Comparison of ENCODE assay signal across 8 cellular contexts in genomic region chr6:7615611-7616383, GRCh38. TPM values are rescaled to one million over a fixed set of nuclear protein-coding genes. Genes with fewer than 3 reads are reported as not detected.
A peak's percentile ranks its signal among the peaks of the same experiment; 100 is the strongest.
DNase-seq lines count a peak whose midpoint lies in the region; ATAC-seq and TF ChIP-seq lines count a peak whose summit lies in the region.

No MANE protein-coding gene starts in this region.

- H3K4me1 Mint-ChIP-seq in mesothelial cell of epicardium, result peaks cover 12% of the 10 kb centered on the region

- H3K4me3 ChIP-seq in LNCaP clone FGC (ENCODE audit: low read depth, low read length) (no peak overlapping the region), endocrine pancreas (ENCODE audit: control insufficient read depth, insufficient read depth, low read length) (peak overlapping the region; percentile 85)

- H3K9me3 ChIP-seq in endocrine pancreas (ENCODE audit: control insufficient read depth, low read length), result no peaks in the 10 kb centered on the region

- H3K27me3 Mint-ChIP-seq in mesothelial cell of epicardium (ENCODE audit: low read depth), result peaks cover 10% of the 10 kb centered on the region

- intact Hi-C loops in Right ventricle myocardium inferior (cut with DNase I), result loop anchor here (5.0 to 10.0 kb wide), 2 partner anchors 338 to 941 kb away; no protein-coding TSS in a partner anchor
- intact Hi-C loops in cardiac septum (cut with DNase I), result loop anchor here (5.0 kb wide), 2 partner anchors 188 to 338 kb away; no protein-coding TSS in a partner anchor

- H3K27ac Mint-ChIP-seq in mesothelial cell of epicardium, result no peak overlapping the region

- peak; percentile 72 for TF ChIP-seq CTCF in LNCaP clone FGC (IDR thresholded peaks at IDR 0.05; ENCODE audit: control insufficient read depth, extremely low read depth, insufficient read depth)
- TF ChIP-seq CTCF in mesothelial cell of epicardium (IDR thresholded peaks at IDR 0.05; ENCODE audit: unreplicated experiment), result peak; percentile 68

- H3K4me3 Mint-ChIP-seq in mesothelial cell of epicardium, result no peak overlapping the region

- H3K9ac ChIP-seq in endocrine pancreas (ENCODE audit: control insufficient read depth, insufficient read depth, low read length), result no peak overlapping the region

- ATAC-seq in Right ventricle myocardium inferior, result peak; percentile 18
- ATAC-seq in GM19035 (IDR thresholded peaks at IDR 0.05; ENCODE audit: unreplicated experiment), result no peak
- no peak for ATAC-seq in GM18520 (IDR thresholded peaks at IDR 0.05; ENCODE audit: unreplicated experiment)

- DNase-seq in Right ventricle myocardium inferior (ENCODE audit: missing footprints), result no peak
- no peak for DNase-seq in cardiac septum (ENCODE audit: low spot score)
- DNase-seq in LNCaP clone FGC (ENCODE audit: low read depth), result no peak
- peak; percentile 53 for DNase-seq in SW480 (ENCODE audit: low spot score)
- DNase-seq in mesothelial cell of epicardium (ENCODE audit: low spot score in 2 of 2, unreplicated experiment in 2 of 2), result no peak

- no peaks in the 10 kb centered on the region for H3K4me1 ChIP-seq in endocrine pancreas (ENCODE audit: control insufficient read depth, insufficient read depth, low read length)

- H3K27me3 ChIP-seq in endocrine pancreas (ENCODE audit: control insufficient read depth, insufficient read depth, low read length), result peaks cover 4% of the 10 kb centered on the region

- peaks cover 2% of the 10 kb centered on the region for H3K36me3 ChIP-seq in endocrine pancreas (ENCODE audit: control insufficient read depth, insufficient read depth, low read length)

- no peaks in the 10 kb centered on the region for H3K9me3 Mint-ChIP-seq in mesothelial cell of epicardium

- H3K36me3 Mint-ChIP-seq in mesothelial cell of epicardium, result no peaks in the 10 kb centered on the region

RNA-seq across cellular contexts. Expression of gene SNRNP48, which starts 25.8 kb away (rescaled TPM):
- total RNA-seq in Right ventricle myocardium inferior (16.2 TPM), cardiac septum (13.4 TPM), mesothelial cell of epicardium (11.9 to 14.2 TPM (median 13.0 TPM) in 3 replicates)
